In genomic region chr13:41144576-41144975, GRCh38 we compare ENCODE assay signal across 22 cellular contexts.
"Had no signal": no experiment of that assay in that cellular context is flagged by ENCODE, and none has a peak within 500 bp of the region (broad histone marks: within the 10 kb centered on the region; RNA-seq: fewer than 3 reads in every experiment).

No MANE protein-coding gene starts in this region.

- H3K4me1 ChIP-seq: ascending aorta, lower lobe of right lung, tibial artery had no signal

- H3K4me3 ChIP-seq: ascending aorta, lower lobe of right lung, tibial artery had no signal

- H3K27me3 ChIP-seq: ascending aorta, tibial artery had no signal

- DNase-seq: activated CD8-positive, alpha-beta memory T cell treated with anti-CD3 and anti-CD28 coated beads for 24 hours; activated CD8-positive, alpha-beta memory T cell treated with anti-CD3 and anti-CD28 coated beads, Interleukin-2, amount 50 U/mL, for 48 hours; activated effector memory CD4-positive, alpha-beta T cell treated with Interleukin-2 at 50 U/mL for 16 hours; activated naive CD4-positive, alpha-beta T cell treated with anti-CD3 and anti-CD28 coated beads, Interleukin-2, amount 10 ng/mL, durations not matched to agents 7 days and 5 days; activated naive CD8-positive, alpha-beta T cell treated with anti-CD3 and anti-CD28 coated beads, Interleukin-2, amount 50 U/mL, for 24 hours; activated T-cell treated with anti-CD3 and anti-CD28 coated beads, Interleukin-2, amount 50 U/mL, for 48 hours; cortex of kidney; immature natural killer cell; lower lobe of right lung; posterior cingulate gyrus; stimulated activated CD4-positive, alpha-beta T cell treated with anti-CD3 and anti-CD28 coated beads, Interleukin-12 subunit alpha, Interleukin-12 subunit beta, amount 100 ng/mL, for 4 hours; stimulated activated CD4-positive, alpha-beta T cell treated with anti-CD3 and anti-CD28 coated beads, Interleukin-1b, Interleukin-23, amount 100 ng/mL, for 48 hours; stimulated activated naive CD8-positive, alpha-beta T cell treated with anti-CD3 and anti-CD28 coated beads, Interleukin-15, Interleukin-2, amounts not matched to agents 100 U/mL and 50 U/mL, for 24 hours; substantia nigra; T-helper 1 cell; T1000; tibial artery had no signal

- H3K36me3 ChIP-seq: ascending aorta, lower lobe of right lung had no signal

- H3K27ac ChIP-seq: ascending aorta, lower lobe of right lung, tibial artery had no signal

- ATAC-seq: activated CD4-positive, CD25-positive, alpha-beta regulatory T cell treated with anti-CD3 and anti-CD28 coated beads, Interleukin-2, amount 50 U/mL, for 24 hours; activated naive CD8-positive, alpha-beta T cell treated with anti-CD3 and anti-CD28 coated beads, Interleukin-2, amount 50 U/mL, for 24 hours; esophagus mucosa; lower lobe of right lung; stimulated activated naive CD8-positive, alpha-beta T cell treated with anti-CD3 and anti-CD28 coated beads, Interleukin-15, Interleukin-2, amounts not matched to agents 100 U/mL and 50 U/mL, for 24 hours had no signal

- FAIRE-seq: endometrium, urothelium cell line had no signal
